Comparison of ENCODE assay signal across 27 cellular contexts in genomic region chr5:52668544-52669185, GRCh38.
DNase-seq lines count a peak whose midpoint lies in the region; ATAC-seq and TF ChIP-seq lines count a peak whose summit lies in the region.
"Had no signal": no experiment of that assay in that cellular context is flagged by ENCODE, and none has a peak within 500 bp of the region (broad histone marks: within the 10 kb centered on the region; RNA-seq: fewer than 3 reads in every experiment).

No MANE protein-coding gene starts in this region.

- no peak overlapping the region for H3K4me3 ChIP-seq in fibroblast of lung (replicated peaks in 1 of 4; ENCODE audit: control extremely low read depth in 1 of 4, insufficient read depth in 1 of 4, low read depth in 3 of 4, low read length in 4 of 4)
- H3K4me3 ChIP-seq: HAP-1, lower lobe of right lung, skin epidermis had no signal

- peak overlapping the region; percentile 77 for H2AFZ ChIP-seq in fibroblast of lung (ENCODE audit: low read length)

- no peak overlapping the region for H3K27ac Mint-ChIP-seq in activated naive CD4-positive, alpha-beta T cell treated with anti-CD3 and anti-CD28 coated beads, Interleukin-2, amount 50 U/mL, for 72 hours
- H3K27ac Mint-ChIP-seq: activated CD4-positive, alpha-beta memory T cell treated with anti-CD3 and anti-CD28 coated beads, Interleukin-2, amount 10 ng/mL, durations not matched to agents 7 days and 5 days; activated naive CD8-positive, alpha-beta T cell treated with anti-CD3 and anti-CD28 coated beads, Interleukin-2, amount 10 ng/mL, durations not matched to agents 7 days and 5 days; progenitor cell of endocrine pancreas had no signal

- no peaks in the 10 kb centered on the region for H3K9me3 Mint-ChIP-seq in activated naive CD4-positive, alpha-beta T cell treated with anti-CD3 and anti-CD28 coated beads, Interleukin-2, amount 50 U/mL, for 72 hours
- H3K9me3 Mint-ChIP-seq: activated CD4-positive, alpha-beta memory T cell treated with anti-CD3 and anti-CD28 coated beads, Interleukin-2, amount 10 ng/mL, durations not matched to agents 7 days and 5 days; activated naive CD8-positive, alpha-beta T cell treated with anti-CD3 and anti-CD28 coated beads, Interleukin-2, amount 10 ng/mL, durations not matched to agents 7 days and 5 days; neural crest cell had no signal

- no peaks in the 10 kb centered on the region for H3K36me3 ChIP-seq in fibroblast of lung (ENCODE audit: control insufficient read depth, insufficient read depth, low read length)
- H3K36me3 ChIP-seq: HAP-1, lower lobe of right lung had no signal

- TF ChIP-seq CTCF in fibroblast of lung (conservative IDR thresholded peaks at IDR 0.05 in 1 of 2, IDR thresholded peaks at IDR 0.05 in 1 of 2; ENCODE audit: low read depth in 1 of 2, low read length in 2 of 2), result no peak

- intact Hi-C loops in posterior vena cava (cut with DNase I), result loop anchor here in 1 of 2 donors (10.0 kb wide), 1 partner anchor 246 kb away; no protein-coding TSS in a partner anchor

- peak overlapping the region; percentile 10 for H3K9ac ChIP-seq in fibroblast of lung (ENCODE audit: insufficient read depth, low read length)

- H3K27me3 ChIP-seq in fibroblast of lung (ENCODE audit: control insufficient read depth, insufficient read depth, low read length), result no peaks in the 10 kb centered on the region

- H3K9me3 ChIP-seq in fibroblast of lung (ENCODE audit: control insufficient read depth, insufficient read depth, low read depth, low read length), result no peaks in the 10 kb centered on the region
- H3K9me3 ChIP-seq: Caco-2, HAP-1, lower lobe of right lung had no signal

- no peaks in the 10 kb centered on the region for H3K79me2 ChIP-seq in fibroblast of lung (ENCODE audit: control insufficient read depth, insufficient read depth, low read length)

- H3K27ac ChIP-seq in fibroblast of lung (ENCODE audit: insufficient read depth, low read length), result no peak overlapping the region
- H3K27ac ChIP-seq: lower lobe of right lung, skin epidermis had no signal

- no peak for ATAC-seq in GM18505 (IDR thresholded peaks at IDR 0.05; ENCODE audit: unreplicated experiment)
- ATAC-seq in activated naive CD4-positive, alpha-beta T cell treated with anti-CD3 and anti-CD28 coated beads, Interleukin-2, amount 50 U/mL, for 72 hours, result no peak
- ATAC-seq: activated CD4-positive, CD25-positive, alpha-beta regulatory T cell treated with anti-CD3 and anti-CD28 coated beads, Interleukin-2, amount 50 U/mL, for 24 hours; lower lobe of right lung had no signal

- DNase-seq in Ammon's horn (ENCODE audit: low spot score) (peak; percentile 9), SHP77 (lab: John Stamatoyannopoulos, UW) (peak; percentile 14 to 30), fibroblast of lung (ENCODE audit: low read depth in 2 of 2) (no peak), posterior vena cava (ENCODE audit: low spot score) (peak; percentile 62), islet precursor cell (no peak), HuH-7.5 (ENCODE audit: low spot score) (no peak)
- DNase-seq in activated naive CD4-positive, alpha-beta T cell treated with anti-CD3 and anti-CD28 coated beads, Interleukin-2, amount 50 U/mL, for 72 hours (ENCODE audit: low spot score in 2 of 2), result no peak
- DNase-seq: activated CD4-positive, alpha-beta memory T cell treated with anti-CD3 and anti-CD28 coated beads, Interleukin-2, amount 10 ng/mL, durations not matched to agents 7 days and 5 days; activated naive CD8-positive, alpha-beta T cell treated with anti-CD3 and anti-CD28 coated beads, Interleukin-2, amount 10 ng/mL, durations not matched to agents 7 days and 5 days; Caco-2; cerebellar nuclear complex; DMS79; erythroblast; foreskin melanocyte; lower lobe of right lung; NCI-H1048; NCI-H2029; NCI-H2227 treated with DMSO at 0.1 percent for 48 hours; NCI-H774; SIG-M5; stimulated activated CD4-positive, alpha-beta T cell treated with anti-CD3 and anti-CD28 coated beads, Interleukin-2, amount 100 ng/mL, for 24 hours had no signal

- no peak overlapping the region for H3K4me2 ChIP-seq in fibroblast of lung (ENCODE audit: extremely low read depth, insufficient read depth, low read length)

- no peaks in the 10 kb centered on the region for H4K20me1 ChIP-seq in fibroblast of lung (ENCODE audit: control insufficient read depth, extremely low read depth, insufficient read depth, low read length)

- peaks cover 3% of the 10 kb centered on the region for H3K4me1 ChIP-seq in fibroblast of lung (ENCODE audit: control insufficient read depth, extremely low read depth, insufficient read depth, low read length)
- H3K4me1 ChIP-seq: Caco-2, HAP-1, lower lobe of right lung had no signal

- no peaks in the 10 kb centered on the region for H3K36me3 Mint-ChIP-seq in activated naive CD4-positive, alpha-beta T cell treated with anti-CD3 and anti-CD28 coated beads, Interleukin-2, amount 50 U/mL, for 72 hours
- H3K36me3 Mint-ChIP-seq: activated naive CD8-positive, alpha-beta T cell treated with anti-CD3 and anti-CD28 coated beads, Interleukin-2, amount 10 ng/mL, durations not matched to agents 7 days and 5 days had no signal

- TF ChIP-seq POLR2A in GM18505 (IDR thresholded peaks at IDR 0.05; ENCODE audit: borderline replicate concordance, extremely low read depth, insufficient read depth, insufficient read length), result no peak

Comparison
In these comparisons a context has a peak if more than half of its experiments do, and no peak if none do; other contexts are left out.
1. DNase-seq: peak in Ammon's horn (single experiment), SHP77 (2 of 2) and posterior vena cava (single experiment); none in fibroblast of lung (0 of 2), islet precursor cell (single experiment), HuH-7.5 (single experiment) and activated naive CD4-positive, alpha-beta T cell treated with anti-CD3 and anti-CD28 coated beads, Interleukin-2, amount 50 U/mL, for 72 hours (0 of 2).